ENCODE assay signal across 2 cellular contexts in the genomic region with DNA sequence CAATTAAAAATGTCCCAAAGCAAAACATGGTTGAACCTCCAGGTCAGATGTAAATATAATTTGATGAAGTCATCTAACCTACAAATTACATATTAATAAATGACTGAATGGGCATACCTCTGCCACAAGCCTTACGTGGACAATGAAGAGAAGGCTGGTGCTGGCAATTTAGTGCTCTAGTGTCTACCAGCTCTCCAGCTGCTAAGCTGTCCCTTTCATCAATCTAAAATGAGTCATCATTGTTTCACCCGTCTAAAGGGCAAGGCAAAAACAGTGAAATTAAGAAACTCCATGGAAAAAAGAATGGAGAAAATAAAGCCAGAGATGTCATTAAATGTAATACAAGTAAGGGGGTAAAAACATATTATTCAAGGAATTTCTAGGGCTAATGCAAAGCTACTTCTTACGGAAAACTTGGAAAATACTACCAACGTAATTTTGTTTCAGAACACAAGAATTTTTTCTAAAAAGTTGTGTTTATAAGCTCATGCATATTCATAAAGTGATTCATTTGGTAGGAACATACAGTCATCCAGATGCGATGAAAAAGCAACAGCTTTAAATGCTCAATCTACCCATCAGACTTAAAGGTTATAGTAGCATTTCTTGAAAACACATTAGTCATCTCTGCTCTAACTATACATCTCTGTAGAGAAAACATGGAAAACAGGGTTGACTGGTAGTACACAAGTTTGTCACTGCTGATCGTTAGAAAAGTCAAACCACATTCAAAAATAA.
TF ChIP-seq lines count a peak whose summit lies in the region.

No MANE protein-coding gene starts in this region.

TF ChIP-seq in GM23338, 12 proteins besides CTCF, POLR2A, EP300 and RAD21 (continues in another document):
- TF ChIP-seq ETS1 (IDR thresholded peaks at IDR 0.05), result no peak
- TF ChIP-seq CREB1 (CRISPR knock-in tag; IDR thresholded peaks at IDR 0.05; ENCODE audit: low read depth), result no peak
- TF ChIP-seq JUNB (IDR thresholded peaks at IDR 0.05; ENCODE audit: unreplicated experiment), result no peak
- no peak for TF ChIP-seq STAT1 (IDR thresholded peaks at IDR 0.05; ENCODE audit: unreplicated experiment)
- TF ChIP-seq ZNF114 (CRISPR knock-in tag; IDR thresholded peaks at IDR 0.05), result no peak
- TF ChIP-seq REST (IDR thresholded peaks at IDR 0.05; ENCODE audit: unreplicated experiment), result no peak
- no peak for TF ChIP-seq NANOG (IDR thresholded peaks at IDR 0.05; ENCODE audit: borderline replicate concordance)
- no peak for TF ChIP-seq ZNF462 (CRISPR knock-in tag; IDR thresholded peaks at IDR 0.05)

TF ChIP-seq in endothelial cell of umbilical vein, 7 proteins besides CTCF, POLR2A, EP300 and RAD21 (continued from another document):
- TF ChIP-seq JUN (IDR thresholded peaks at IDR 0.05; ENCODE audit: borderline replicate concordance, insufficient read depth, insufficient read length, low read depth) (no peak), POLR2AphosphoS5 (IDR thresholded peaks at IDR 0.05; ENCODE audit: insufficient read depth, low read depth, low read length) (no peak), GATA2 (IDR thresholded peaks at IDR 0.05; ENCODE audit: insufficient read depth, insufficient read length, low read depth, low read length) (no peak)
